Comparison of ENCODE assay signal across 11 cellular contexts in genomic region chr3:25156526-25157075, GRCh38.
A peak's percentile ranks its signal among the peaks of the same experiment; 100 is the strongest.
DNase-seq lines count a peak whose midpoint lies in the region; ATAC-seq, FAIRE-seq and TF ChIP-seq lines count a peak whose summit lies in the region.
"Had no signal": no experiment of that assay in that cellular context is flagged by ENCODE, and none has a peak within 500 bp of the region (broad histone marks: within the 10 kb centered on the region; RNA-seq: fewer than 3 reads in every experiment).

No MANE protein-coding gene starts in this region.

- H3K36me3 Mint-ChIP-seq in endodermal cell (ENCODE audit: low read depth) = no peaks in the 10 kb centered on the region
- no peaks in the 10 kb centered on the region for H3K36me3 Mint-ChIP-seq in activated CD4-positive, alpha-beta T cell treated with anti-CD3 and anti-CD28 coated beads, Interleukin-2, amount 10 ng/mL, durations not matched to agents 24 days and 14 days (ENCODE audit: low read depth)

- H3K4me3 Mint-ChIP-seq in endodermal cell = no peak overlapping the region
- no peak overlapping the region for H3K4me3 Mint-ChIP-seq in activated CD4-positive, alpha-beta T cell treated with anti-CD3 and anti-CD28 coated beads, Interleukin-2, amount 10 ng/mL, durations not matched to agents 24 days and 14 days

- no peaks in the 10 kb centered on the region for H3K9me3 ChIP-seq in left ventricle myocardium inferior (replicated peaks)
- no peaks in the 10 kb centered on the region for H3K9me3 ChIP-seq in endodermal cell (ENCODE audit: control insufficient read depth, low read length)
- H3K9me3 ChIP-seq in lung (ENCODE audit: control insufficient read depth in 2 of 2, insufficient read depth in 1 of 2, low read length in 1 of 2) = no peaks in the 10 kb centered on the region
- H3K9me3 ChIP-seq in aorta (ENCODE audit: control insufficient read depth, low read length) = no peaks in the 10 kb centered on the region
- H3K9me3 ChIP-seq: HAP-1 had no signal

- intact Hi-C loops in Right ventricle myocardium inferior (cut with DNase I) = loop anchor here (5.0 to 10.0 kb wide), 3 partner anchors 59 to 268 kb away; partner anchors contain the start of gene RARB
- intact Hi-C loops in left ventricle myocardium inferior (cut with micrococcal nuclease) = no loop called here
- intact Hi-C loops in aorta (cut with DNase I) = loop anchor here in 1 of 2 donors (5.0 kb wide), 1 partner anchor 436 kb away; no protein-coding TSS in a partner anchor
- intact Hi-C loops in activated CD4-positive, alpha-beta T cell treated with anti-CD3 and anti-CD28 coated beads, Interleukin-2, amount 10 ng/mL, durations not matched to agents 24 days and 14 days (cut with micrococcal nuclease) = no loop called here

- H3K9me3 Mint-ChIP-seq in endodermal cell = no peaks in the 10 kb centered on the region
- no peaks in the 10 kb centered on the region for H3K9me3 Mint-ChIP-seq in activated CD4-positive, alpha-beta T cell treated with anti-CD3 and anti-CD28 coated beads, Interleukin-2, amount 10 ng/mL, durations not matched to agents 24 days and 14 days

- H3K36me3 ChIP-seq in left ventricle myocardium inferior (no peaks in the 10 kb centered on the region), endodermal cell (ENCODE audit: control insufficient read depth, insufficient read depth, low read length) (no peaks in the 10 kb centered on the region), lung (ENCODE audit: control insufficient read depth in 2 of 2, insufficient read depth in 2 of 2, low read length in 2 of 2) (no peaks in the 10 kb centered on the region), aorta (ENCODE audit: control insufficient read depth in 1 of 2, insufficient read depth in 2 of 2, low read length in 1 of 2) (no peaks in the 10 kb centered on the region)
- H3K36me3 ChIP-seq: HAP-1 had no signal

- peak; percentile 78 for ATAC-seq in Right ventricle myocardium inferior
- ATAC-seq in lung (ENCODE audit: insufficient read depth, low FRiP score) = peak; percentile 79
- ATAC-seq in aorta (ENCODE audit: low FRiP score) = peak; percentile 85
- ATAC-seq: K562 had no signal

- peak overlapping the region; percentile 37 for H3K9ac ChIP-seq in endodermal cell (ENCODE audit: extremely low read depth, low read length, poor library complexity, severe bottlenecking)

- no peak for DNase-seq in Right ventricle myocardium inferior (ENCODE audit: missing footprints)
- no peak for DNase-seq in left ventricle myocardium inferior
- DNase-seq in endodermal cell = peak; percentile 51
- DNase-seq in lung (ENCODE audit: low spot score) = no peak
- DNase-seq in aorta = no peak
- DNase-seq in RCC 7860 (ENCODE audit: low spot score) = no peak
- no peak for DNase-seq in stimulated activated CD4-positive, alpha-beta T cell treated with anti-CD3 and anti-CD28 coated beads, Interleukin-4, amount 100 ng/mL, for 4 hours
- DNase-seq in activated CD4-positive, alpha-beta T cell treated with anti-CD3 and anti-CD28 coated beads, Interleukin-2, amount 10 ng/mL, durations not matched to agents 24 days and 14 days = no peak
- DNase-seq: 8988T had no signal

- no peaks in the 10 kb centered on the region for H3K27me3 ChIP-seq in left ventricle myocardium inferior (ENCODE audit: low read depth)
- H3K27me3 ChIP-seq in endodermal cell (ENCODE audit: control insufficient read depth, insufficient read depth, low read length, poor library complexity, severe bottlenecking) = no peaks in the 10 kb centered on the region
- no peaks in the 10 kb centered on the region for H3K27me3 ChIP-seq in lung (ENCODE audit: control insufficient read depth, insufficient read depth)
- no peaks in the 10 kb centered on the region for H3K27me3 ChIP-seq in aorta (ENCODE audit: control insufficient read depth in 1 of 2, insufficient read depth in 2 of 2, low read length in 1 of 2)

- WGBS in endodermal cell (ENCODE audit: insufficient coverage in 1 of 2, insufficient read length in 1 of 2), 2 experiments = 40 to 53% methylated on average over 1 to 5 of the region's 5 CpGs
- 64 to 65% methylated on average over 5 of the region's 5 CpGs for WGBS in lung, 2 donors
- 3 to 4% methylated on average over 5 of the region's 5 CpGs for WGBS in aorta, 2 donors

- TF ChIP-seq CTCF in left ventricle myocardium inferior (IDR thresholded peaks at IDR 0.05; ENCODE audit: borderline replicate concordance) = no peak
- no peak for TF ChIP-seq CTCF in endodermal cell (conservative IDR thresholded peaks at IDR 0.05)
- TF ChIP-seq CTCF in lung (IDR thresholded peaks at IDR 0.05; ENCODE audit: control extremely low read depth, extremely low read depth) = no peak

- no peaks in the 10 kb centered on the region for H3K27me3 Mint-ChIP-seq in endodermal cell (ENCODE audit: insufficient read depth)
- H3K27me3 Mint-ChIP-seq in activated CD4-positive, alpha-beta T cell treated with anti-CD3 and anti-CD28 coated beads, Interleukin-2, amount 10 ng/mL, durations not matched to agents 24 days and 14 days = no peaks in the 10 kb centered on the region

- H3K27ac Mint-ChIP-seq in endodermal cell = peak overlapping the region; percentile 36
- no peak overlapping the region for H3K27ac Mint-ChIP-seq in activated CD4-positive, alpha-beta T cell treated with anti-CD3 and anti-CD28 coated beads, Interleukin-2, amount 10 ng/mL, durations not matched to agents 24 days and 14 days

- H3K27ac ChIP-seq in left ventricle myocardium inferior (replicated peaks) (no peak overlapping the region), endodermal cell (ENCODE audit: low read depth, low read length) (peak overlapping the region; percentile 92), lung (ENCODE audit: low read depth in 1 of 2, low read length in 1 of 2) (no peak overlapping the region), aorta (ENCODE audit: low read depth in 1 of 2, low read length in 2 of 2) (no peak overlapping the region)

- H3K4me3 ChIP-seq in left ventricle myocardium inferior (no peak overlapping the region), endodermal cell (ENCODE audit: low read length) (peak overlapping the region; percentile 13), lung (no peak overlapping the region), aorta (ENCODE audit: low read length in 2 of 2) (no peak overlapping the region)
- H3K4me3 ChIP-seq: HAP-1, K562 had no signal

- H3K4me1 ChIP-seq in left ventricle myocardium inferior (peaks cover 12% of the 10 kb centered on the region), endodermal cell (ENCODE audit: control insufficient read depth, insufficient read depth, low read length) (peaks cover 19% of the 10 kb centered on the region), lung (ENCODE audit: control insufficient read depth in 2 of 2, insufficient read depth in 2 of 2, low read length in 2 of 2) (no peaks in the 10 kb centered on the region), aorta (ENCODE audit: control insufficient read depth in 1 of 2, insufficient read depth in 2 of 2, low read length in 2 of 2) (peaks cover 1 to 2% of the 10 kb centered on the region in 2 donors)

- peaks cover 31% of the 10 kb centered on the region for H3K4me1 Mint-ChIP-seq in endodermal cell
- no peaks in the 10 kb centered on the region for H3K4me1 Mint-ChIP-seq in activated CD4-positive, alpha-beta T cell treated with anti-CD3 and anti-CD28 coated beads, Interleukin-2, amount 10 ng/mL, durations not matched to agents 24 days and 14 days

- FAIRE-seq in RCC 7860 (lab: Jason Lieb, UNC) = no peak
- FAIRE-seq: K562 had no signal
